In the genomic region with DNA sequence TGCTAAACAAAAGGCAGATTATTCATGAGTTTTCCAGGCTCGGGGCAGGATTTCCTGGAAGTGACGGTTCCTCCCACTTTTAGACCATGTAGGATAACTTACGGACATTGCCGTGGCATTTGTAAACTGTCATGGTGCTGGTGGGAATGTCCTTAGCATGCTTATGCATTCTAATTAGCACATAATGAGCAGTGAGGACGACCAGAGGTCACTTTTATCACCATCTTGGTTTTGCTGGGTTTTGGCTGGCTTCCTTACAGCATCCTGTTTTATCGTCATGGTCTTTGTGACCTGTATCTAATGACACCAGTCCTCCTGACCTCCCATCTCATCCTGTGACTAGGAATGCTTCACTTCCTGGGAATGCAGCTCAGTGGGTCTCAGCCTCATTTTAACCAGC, we compare ENCODE assay signal across 11 cellular contexts.
"Had no signal": no experiment of that assay in that cellular context is flagged by ENCODE, and none has a peak within 500 bp of the region (broad histone marks: within the 10 kb centered on the region; RNA-seq: fewer than 3 reads in every experiment).

No MANE protein-coding gene starts in this region.

- DNase-seq: activated CD4-positive, alpha-beta T cell treated with anti-CD3 and anti-CD28 coated beads, Interleukin-2, amount 50 U/mL, for 48 hours; activated T-cell treated with anti-CD3 and anti-CD28 coated beads for 4 hours; caudate nucleus; immature natural killer cell; kidney glomerular epithelial cell; transverse colon had no signal

- H3K27ac ChIP-seq: skin epidermis, suprapubic skin, transverse colon, vagina had no signal

- H3K4me1 ChIP-seq: suprapubic skin, transverse colon, vagina had no signal

- H3K4me3 ChIP-seq: lung, skin epidermis, suprapubic skin, transverse colon, vagina had no signal

- H3K9me3 ChIP-seq: suprapubic skin, transverse colon, vagina had no signal

- H3K27me3 ChIP-seq: suprapubic skin, transverse colon, vagina had no signal

- H3K36me3 ChIP-seq: suprapubic skin, transverse colon, vagina had no signal

- ATAC-seq: WTC11 had no signal
